8 cellular contexts compared by ENCODE assay signal in genomic region chr9:98367923-98368322, GRCh38.
"Had no signal": no experiment of that assay in that cellular context is flagged by ENCODE, and none has a peak within 500 bp of the region (broad histone marks: within the 10 kb centered on the region; RNA-seq: fewer than 3 reads in every experiment).

No MANE protein-coding gene starts in this region.

- H3K36me3 ChIP-seq: HAP-1 had no signal

- H3K27ac Mint-ChIP-seq: HFFc6 had no signal

- H3K9ac ChIP-seq: GM23248 had no signal

- H3K27ac ChIP-seq: GM23248 had no signal

- H2AFZ ChIP-seq: GM23248 had no signal

- H3K4me1 ChIP-seq: HAP-1 had no signal

- FAIRE-seq: HTR-8/SVneo had no signal

- H3K4me3 Mint-ChIP-seq: HFFc6 had no signal

- DNase-seq: GOT3, H7, HFFc6, KBM-7 had no signal

- H3K4me3 ChIP-seq: GM23248, HAP-1 had no signal

- ATAC-seq: HCT116 had no signal
